ENCODE assay signal across 9 cellular contexts in the genomic region with DNA sequence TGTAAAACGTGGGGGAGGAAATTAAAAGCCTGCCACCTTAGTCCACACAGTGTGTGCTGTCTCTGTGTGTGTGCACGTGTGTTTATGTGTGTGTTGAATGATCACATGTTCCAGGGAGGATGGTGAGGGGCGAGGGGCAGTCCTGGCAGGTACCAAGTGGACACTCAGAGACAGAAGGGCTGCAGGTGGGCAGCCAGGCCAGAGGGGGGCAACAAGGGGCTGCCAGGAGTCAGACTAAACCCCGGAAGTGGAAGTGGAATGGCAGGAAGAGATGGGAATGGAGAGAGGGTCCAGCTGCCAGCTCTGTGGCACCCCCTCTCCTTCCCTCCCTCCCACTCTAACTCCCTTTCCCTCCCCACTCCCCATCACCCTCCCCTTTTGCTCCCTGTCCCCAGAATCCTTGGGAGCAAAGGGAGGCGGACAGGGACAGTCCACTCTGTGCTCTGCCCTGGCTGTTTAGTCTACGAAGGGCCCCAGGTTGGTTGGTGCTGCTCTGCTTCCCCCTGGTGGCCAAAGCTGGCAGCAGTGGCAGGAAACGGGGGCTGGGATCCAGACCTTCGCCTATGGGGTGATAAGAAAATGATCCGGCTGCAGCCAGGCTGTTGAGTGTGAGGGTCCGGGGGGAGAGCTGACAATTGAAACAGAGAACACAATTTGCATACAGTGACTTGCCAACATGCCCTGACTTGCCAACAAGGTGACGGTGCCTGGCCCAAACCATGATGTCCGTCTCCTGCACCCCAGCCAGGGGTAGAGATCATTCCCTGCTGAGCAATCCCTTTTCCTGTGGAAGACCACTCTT. TPM values are rescaled to one million over a fixed set of nuclear protein-coding genes. Genes with fewer than 3 reads are reported as not detected.
DNase-seq lines count a peak whose midpoint lies in the region; ATAC-seq and TF ChIP-seq lines count a peak whose summit lies in the region.
"Had no signal": no experiment of that assay in that cellular context is flagged by ENCODE, and none has a peak within 500 bp of the region (broad histone marks: within the 10 kb centered on the region; RNA-seq: fewer than 3 reads in every experiment).

No MANE protein-coding gene starts in this region.

- in situ Hi-C loops in HAP-1 (cut with MboI; ENCODE audit: low sequenced_read_pairs), result no loop called here

- no peaks in the 10 kb centered on the region for H3K9me3 Mint-ChIP-seq in WTC11

- H3K4me3 Mint-ChIP-seq in WTC11, result peak overlapping the region; percentile 51

- H3K36me3 ChIP-seq in HAP-1 (replicated peaks), result no peaks in the 10 kb centered on the region

- CTCF ChIA-PET in WTC11 (lab: Charles Lee), result interaction anchor here (0.5 to 4.9 kb wide), 33 partner anchors 9 to 411 kb away, joined by 3 to 41 read pairs (median 5); a partner anchor contains a TSS

- H3K27ac Mint-ChIP-seq in WTC11, result no peak overlapping the region; the same call in 1 of the 2 replicates

- TF ChIP-seq CTCF in WTC11 (IDR thresholded peaks at IDR 0.05), result peak; percentile 67

- peak; percentile 60 for DNase-seq in DMS153 treated with DMSO at 0.1 percent for 48 hours (lab: John Stamatoyannopoulos, UW; ENCODE audit: unreplicated experiment)
- peak; percentile 65 to 91 for DNase-seq in HAP-1 (ENCODE audit: low spot score in 2 of 2)
- peak; percentile 60 for DNase-seq in NCI-H2107 (lab: John Stamatoyannopoulos, UW)
- peak; percentile 87 for DNase-seq in WTC11 (ENCODE audit: low spot score)
- peak in 50 of 61 donors; percentile 6 to 74 (median 44) for DNase-seq in caudate nucleus (lab: John Stamatoyannopoulos, UW)
- DNase-seq in islet precursor cell, result peak; percentile 92
- peak; percentile 48 to 86 (median 62) for DNase-seq in stimulated activated CD4-positive, alpha-beta T cell treated with anti-CD3 and anti-CD28 coated beads, Interleukin-12 subunit alpha, Interleukin-12 subunit beta, amount 100 ng/mL, for 48 hours (ENCODE audit: low read depth in 2 of 3, low spot score in 1 of 3)

- no peak overlapping the region for H3K27ac ChIP-seq in caudate nucleus (ENCODE audit: low read depth, low read length)
- H3K27ac ChIP-seq: epithelial cell of prostate had no signal

- H3K27me3 Mint-ChIP-seq in WTC11 (ENCODE audit: low read depth), result no peaks in the 10 kb centered on the region; the same call in 1 of the 2 replicates

- H3K27me3 ChIP-seq in HAP-1 (ENCODE audit: low read depth), result no peaks in the 10 kb centered on the region

- POLR2A ChIA-PET in WTC11 (lab: Charles Lee), result interaction anchor here (0.5 to 0.8 kb wide), 2 partner anchors 26 to 46 kb away, joined by 3 read pairs; no protein-coding TSS in a partner anchor

- H3K36me3 Mint-ChIP-seq in WTC11, result no peaks in the 10 kb centered on the region

- peaks cover 18% of the 10 kb centered on the region for H3K4me1 ChIP-seq in HAP-1

- ATAC-seq in WTC11 (peak; percentile 91), GM18870 (IDR thresholded peaks at IDR 0.05; ENCODE audit: unreplicated experiment) (no peak)

- H3K4me3 ChIP-seq in HAP-1, result peak overlapping the region; percentile 36

- no peaks in the 10 kb centered on the region for H3K9me3 ChIP-seq in HAP-1

- H3K4me1 Mint-ChIP-seq in WTC11, result peaks cover 36% of the 10 kb centered on the region

TF ChIP-seq in WTC11, 78 proteins besides CTCF, POLR2A, EP300 and RAD21 (continues in another document):
- TF ChIP-seq FOXK1 (CRISPR knock-in tag; IDR thresholded peaks at IDR 0.05) (0 out of 2 replicates have a peak, but pooled peaks have one; percentile 23), EMX1 (CRISPR knock-in tag; IDR thresholded peaks at IDR 0.05) (no peak), IRF2 (CRISPR knock-in tag; IDR thresholded peaks at IDR 0.05; ENCODE audit: borderline replicate concordance, low read depth) (no peak), OVOL2 (CRISPR knock-in tag; IDR thresholded peaks at IDR 0.05; ENCODE audit: borderline replicate concordance) (no peak), ZNF219 (CRISPR knock-in tag; IDR thresholded peaks at IDR 0.05; ENCODE audit: borderline replicate concordance) (no peak), ESRRA (CRISPR knock-in tag; IDR thresholded peaks at IDR 0.05; ENCODE audit: borderline replicate concordance) (no peak), ZNF416 (CRISPR knock-in tag; IDR thresholded peaks at IDR 0.05) (no peak), RORB (CRISPR knock-in tag; IDR thresholded peaks at IDR 0.05) (no peak), FOXP1 (CRISPR knock-in tag; IDR thresholded peaks at IDR 0.05; ENCODE audit: borderline replicate concordance) (no peak)
- TF ChIP-seq, protein P1, sequence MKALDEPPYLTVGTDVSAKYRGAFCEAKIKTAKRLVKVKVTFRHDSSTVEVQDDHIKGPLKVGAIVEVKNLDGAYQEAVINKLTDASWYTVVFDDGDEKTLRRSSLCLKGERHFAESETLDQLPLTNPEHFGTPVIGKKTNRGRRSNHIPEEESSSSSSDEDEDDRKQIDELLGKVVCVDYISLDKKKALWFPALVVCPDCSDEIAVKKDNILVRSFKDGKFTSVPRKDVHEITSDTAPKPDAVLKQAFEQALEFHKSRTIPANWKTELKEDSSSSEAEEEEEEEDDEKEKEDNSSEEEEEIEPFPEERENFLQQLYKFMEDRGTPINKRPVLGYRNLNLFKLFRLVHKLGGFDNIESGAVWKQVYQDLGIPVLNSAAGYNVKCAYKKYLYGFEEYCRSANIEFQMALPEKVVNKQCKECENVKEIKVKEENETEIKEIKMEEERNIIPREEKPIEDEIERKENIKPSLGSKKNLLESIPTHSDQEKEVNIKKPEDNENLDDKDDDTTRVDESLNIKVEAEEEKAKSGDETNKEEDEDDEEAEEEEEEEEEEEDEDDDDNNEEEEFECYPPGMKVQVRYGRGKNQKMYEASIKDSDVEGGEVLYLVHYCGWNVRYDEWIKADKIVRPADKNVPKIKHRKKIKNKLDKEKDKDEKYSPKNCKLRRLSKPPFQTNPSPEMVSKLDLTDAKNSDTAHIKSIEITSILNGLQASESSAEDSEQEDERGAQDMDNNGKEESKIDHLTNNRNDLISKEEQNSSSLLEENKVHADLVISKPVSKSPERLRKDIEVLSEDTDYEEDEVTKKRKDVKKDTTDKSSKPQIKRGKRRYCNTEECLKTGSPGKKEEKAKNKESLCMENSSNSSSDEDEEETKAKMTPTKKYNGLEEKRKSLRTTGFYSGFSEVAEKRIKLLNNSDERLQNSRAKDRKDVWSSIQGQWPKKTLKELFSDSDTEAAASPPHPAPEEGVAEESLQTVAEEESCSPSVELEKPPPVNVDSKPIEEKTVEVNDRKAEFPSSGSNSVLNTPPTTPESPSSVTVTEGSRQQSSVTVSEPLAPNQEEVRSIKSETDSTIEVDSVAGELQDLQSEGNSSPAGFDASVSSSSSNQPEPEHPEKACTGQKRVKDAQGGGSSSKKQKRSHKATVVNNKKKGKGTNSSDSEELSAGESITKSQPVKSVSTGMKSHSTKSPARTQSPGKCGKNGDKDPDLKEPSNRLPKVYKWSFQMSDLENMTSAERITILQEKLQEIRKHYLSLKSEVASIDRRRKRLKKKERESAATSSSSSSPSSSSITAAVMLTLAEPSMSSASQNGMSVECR (CRISPR knock-in tag; IDR thresholded peaks at IDR 0.05; ENCODE audit: borderline replicate concordance), result no peak
- TF ChIP-seq, protein P2, sequence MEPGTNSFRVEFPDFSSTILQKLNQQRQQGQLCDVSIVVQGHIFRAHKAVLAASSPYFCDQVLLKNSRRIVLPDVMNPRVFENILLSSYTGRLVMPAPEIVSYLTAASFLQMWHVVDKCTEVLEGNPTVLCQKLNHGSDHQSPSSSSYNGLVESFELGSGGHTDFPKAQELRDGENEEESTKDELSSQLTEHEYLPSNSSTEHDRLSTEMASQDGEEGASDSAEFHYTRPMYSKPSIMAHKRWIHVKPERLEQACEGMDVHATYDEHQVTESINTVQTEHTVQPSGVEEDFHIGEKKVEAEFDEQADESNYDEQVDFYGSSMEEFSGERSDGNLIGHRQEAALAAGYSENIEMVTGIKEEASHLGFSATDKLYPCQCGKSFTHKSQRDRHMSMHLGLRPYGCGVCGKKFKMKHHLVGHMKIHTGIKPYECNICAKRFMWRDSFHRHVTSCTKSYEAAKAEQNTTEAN (CRISPR knock-in tag; IDR thresholded peaks at IDR 0.05), result no peak
- TF ChIP-seq, protein P3, sequence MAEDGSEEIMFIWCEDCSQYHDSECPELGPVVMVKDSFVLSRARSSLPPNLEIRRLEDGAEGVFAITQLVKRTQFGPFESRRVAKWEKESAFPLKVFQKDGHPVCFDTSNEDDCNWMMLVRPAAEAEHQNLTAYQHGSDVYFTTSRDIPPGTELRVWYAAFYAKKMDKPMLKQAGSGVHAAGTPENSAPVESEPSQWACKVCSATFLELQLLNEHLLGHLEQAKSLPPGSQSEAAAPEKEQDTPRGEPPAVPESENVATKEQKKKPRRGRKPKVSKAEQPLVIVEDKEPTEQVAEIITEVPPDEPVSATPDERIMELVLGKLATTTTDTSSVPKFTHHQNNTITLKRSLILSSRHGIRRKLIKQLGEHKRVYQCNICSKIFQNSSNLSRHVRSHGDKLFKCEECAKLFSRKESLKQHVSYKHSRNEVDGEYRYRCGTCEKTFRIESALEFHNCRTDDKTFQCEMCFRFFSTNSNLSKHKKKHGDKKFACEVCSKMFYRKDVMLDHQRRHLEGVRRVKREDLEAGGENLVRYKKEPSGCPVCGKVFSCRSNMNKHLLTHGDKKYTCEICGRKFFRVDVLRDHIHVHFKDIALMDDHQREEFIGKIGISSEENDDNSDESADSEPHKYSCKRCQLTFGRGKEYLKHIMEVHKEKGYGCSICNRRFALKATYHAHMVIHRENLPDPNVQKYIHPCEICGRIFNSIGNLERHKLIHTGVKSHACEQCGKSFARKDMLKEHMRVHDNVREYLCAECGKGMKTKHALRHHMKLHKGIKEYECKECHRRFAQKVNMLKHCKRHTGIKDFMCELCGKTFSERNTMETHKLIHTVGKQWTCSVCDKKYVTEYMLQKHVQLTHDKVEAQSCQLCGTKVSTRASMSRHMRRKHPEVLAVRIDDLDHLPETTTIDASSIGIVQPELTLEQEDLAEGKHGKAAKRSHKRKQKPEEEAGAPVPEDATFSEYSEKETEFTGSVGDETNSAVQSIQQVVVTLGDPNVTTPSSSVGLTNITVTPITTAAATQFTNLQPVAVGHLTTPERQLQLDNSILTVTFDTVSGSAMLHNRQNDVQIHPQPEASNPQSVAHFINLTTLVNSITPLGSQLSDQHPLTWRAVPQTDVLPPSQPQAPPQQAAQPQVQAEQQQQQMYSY (CRISPR knock-in tag; IDR thresholded peaks at IDR 0.05), result peak; percentile 94
- TF ChIP-seq, protein P4, sequence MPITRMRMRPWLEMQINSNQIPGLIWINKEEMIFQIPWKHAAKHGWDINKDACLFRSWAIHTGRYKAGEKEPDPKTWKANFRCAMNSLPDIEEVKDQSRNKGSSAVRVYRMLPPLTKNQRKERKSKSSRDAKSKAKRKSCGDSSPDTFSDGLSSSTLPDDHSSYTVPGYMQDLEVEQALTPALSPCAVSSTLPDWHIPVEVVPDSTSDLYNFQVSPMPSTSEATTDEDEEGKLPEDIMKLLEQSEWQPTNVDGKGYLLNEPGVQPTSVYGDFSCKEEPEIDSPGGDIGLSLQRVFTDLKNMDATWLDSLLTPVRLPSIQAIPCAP (CRISPR knock-in tag; IDR thresholded peaks at IDR 0.05), result no peak

RNA-seq across cellular contexts. Expression of a gene that starts 24.4 kb away (rescaled TPM):
- 0.94 to 1.2 TPM (median 1.2 TPM) in 3 replicates for total RNA-seq in WTC11 (2021)

RNA-seq across cellular contexts. Expression of a gene that starts 29.6 kb away (rescaled TPM):
- 0.11 to 0.16 TPM in 2 of 3 replicates, not detected in the other for total RNA-seq in WTC11 (2021)
